ENCODE assay signal across 33 cellular contexts in genomic region chr16:68404736-68405345, GRCh38.
"Had no signal": no experiment of that assay in that cellular context is flagged by ENCODE, and none has a peak within 500 bp of the region (broad histone marks: within the 10 kb centered on the region; RNA-seq: fewer than 3 reads in every experiment).

No MANE protein-coding gene starts in this region.

- DNase-seq: dermis blood vessel endothelial cell; effector memory CD4-positive, alpha-beta T cell; foreskin keratinocyte; heart left ventricle; hippocampal formation; immature natural killer cell; islet precursor cell; kidney glomerular epithelial cell; left colon; left ventricle myocardium superior; mesenchymal stem cell; naive B cell; stimulated activated CD4-positive, alpha-beta T cell treated with anti-CD3 and anti-CD28 coated beads, Interleukin-15, amount 100 ng/mL, for 24 hours; stimulated activated CD4-positive, alpha-beta T cell treated with anti-CD3 and anti-CD28 coated beads, Interleukin-2, amount 100 ng/mL, for 48 hours; stimulated activated naive B cell treated with anti-CD40 and anti-IgM and Interleukin-4, amounts not matched to agents 10 μg/mL and 1 μg/mL and 100 μg/mL, for 72 hours; tibial artery; upper lobe of right lung; uterus had no signal

- H3K4me3 Mint-ChIP-seq: central memory CD8-positive, alpha-beta T cell; immature natural killer cell; mesothelial cell of epicardium; naive B cell; natural killer cell treated with Interleukin-12 subunit alpha and Interleukin-12 subunit beta and Interleukin-15 and Interleukin-18, amount 100 ng/mL, for 72 hours; neural crest cell; stimulated activated naive B cell treated with anti-CD40 and anti-IgM and Interleukin-4, amounts not matched to agents 10 μg/mL and 1 μg/mL and 100 μg/mL, for 72 hours; stimulated activated naive CD8-positive, alpha-beta T cell treated with anti-CD3 and anti-CD28 coated beads, Interleukin-15, Interleukin-2, amounts not matched to agents 100 ng/mL and 50 ng/mL, for 24 hours had no signal

- H3K4me1 Mint-ChIP-seq: naive B cell had no signal

- H3K9me3 ChIP-seq: gastroesophageal sphincter, heart left ventricle, mucosa of descending colon, neutrophil, pancreas, right atrium auricular region, suprapubic skin, tibial artery, upper lobe of right lung, uterus had no signal

- H3K27ac ChIP-seq: cardiac muscle cell, coronary artery, foreskin keratinocyte, gastroesophageal sphincter, heart left ventricle, neutrophil, pancreas, right atrium auricular region, skin epidermis, suprapubic skin, tibial artery, upper lobe of right lung, uterus had no signal

- H3K9me3 Mint-ChIP-seq: central memory CD8-positive, alpha-beta T cell; immature natural killer cell; mesothelial cell of epicardium; naive B cell; natural killer cell treated with Interleukin-12 subunit alpha and Interleukin-12 subunit beta and Interleukin-15 and Interleukin-18, amount 100 ng/mL, for 72 hours; neural crest cell; stimulated activated naive B cell treated with anti-CD40 and anti-IgM and Interleukin-4, amounts not matched to agents 10 μg/mL and 1 μg/mL and 100 μg/mL, for 72 hours; stimulated activated naive CD8-positive, alpha-beta T cell treated with anti-CD3 and anti-CD28 coated beads, Interleukin-15, Interleukin-2, amounts not matched to agents 100 ng/mL and 50 ng/mL, for 24 hours had no signal

- H3K27ac Mint-ChIP-seq: immature natural killer cell; mesothelial cell of epicardium; naive B cell; natural killer cell treated with Interleukin-12 subunit alpha and Interleukin-12 subunit beta and Interleukin-15 and Interleukin-18, amount 100 ng/mL, for 72 hours; progenitor cell of endocrine pancreas; stimulated activated naive B cell treated with anti-CD40 and anti-IgM and Interleukin-4, amounts not matched to agents 10 μg/mL and 1 μg/mL and 100 μg/mL, for 72 hours; stimulated activated naive CD8-positive, alpha-beta T cell treated with anti-CD3 and anti-CD28 coated beads, Interleukin-15, Interleukin-2, amounts not matched to agents 100 ng/mL and 50 ng/mL, for 24 hours had no signal

- H3K36me3 ChIP-seq: cardiac muscle cell, gastroesophageal sphincter, heart left ventricle, neutrophil, pancreas, right atrium auricular region, suprapubic skin, tibial artery, upper lobe of right lung, uterus had no signal

- H3K36me3 Mint-ChIP-seq: immature natural killer cell; mesothelial cell of epicardium; naive B cell; natural killer cell treated with Interleukin-12 subunit alpha and Interleukin-12 subunit beta and Interleukin-15 and Interleukin-18, amount 100 ng/mL, for 72 hours; stimulated activated naive B cell treated with anti-CD40 and anti-IgM and Interleukin-4, amounts not matched to agents 10 μg/mL and 1 μg/mL and 100 μg/mL, for 72 hours had no signal

- H3K4me1 ChIP-seq: foreskin keratinocyte, heart left ventricle, pancreas, right atrium auricular region, suprapubic skin, tibial artery, uterus had no signal

- H3K4me3 ChIP-seq: cardiac muscle cell, coronary artery, gastroesophageal sphincter, heart left ventricle, mucosa of descending colon, pancreas, right atrium auricular region, skin epidermis, suprapubic skin, tibial artery, upper lobe of right lung, uterus had no signal

- H3K27me3 ChIP-seq: cardiac muscle cell, pancreas, upper lobe of right lung, uterus had no signal

- ATAC-seq: foreskin keratinocyte; gastroesophageal sphincter; heart left ventricle; left colon; left ventricle myocardium superior; mucosa of descending colon; natural killer cell treated with Interleukin-12 subunit alpha and Interleukin-12 subunit beta and Interleukin-15 and Interleukin-18, amount 100 ng/mL, for 72 hours; pancreas; stimulated activated naive B cell treated with anti-CD40 and anti-IgM and Interleukin-4, amounts not matched to agents 10 μg/mL and 1 μg/mL and 100 μg/mL, for 72 hours; upper lobe of right lung had no signal
